1 cellular context compared by ENCODE assay signal in genomic region chr10:72097448-72098300, GRCh38.
TF ChIP-seq lines count a peak whose summit lies in the region.

No MANE protein-coding gene starts in this region.

TF ChIP-seq in K562, 482 proteins besides CTCF, POLR2A, EP300 and RAD21 (continued from another document and continues in another):
- no peak for TF ChIP-seq CLOCK (CRISPR knock-in tag; IDR thresholded peaks at IDR 0.05; ENCODE audit: borderline replicate concordance)
- no peak for TF ChIP-seq ZBTB9 (CRISPR knock-in tag; IDR thresholded peaks at IDR 0.05)
- peak; percentile 83 for TF ChIP-seq HMBOX1 (IDR thresholded peaks at IDR 0.05)
- TF ChIP-seq ZNF3 (CRISPR knock-in tag; IDR thresholded peaks at IDR 0.05), result no peak
- no peak for TF ChIP-seq KLF16 (IDR thresholded peaks at IDR 0.05)
- TF ChIP-seq CHCHD3 (CRISPR knock-in tag; IDR thresholded peaks at IDR 0.05), result no peak
- no peak for TF ChIP-seq KHSRP (IDR thresholded peaks at IDR 0.05)
- TF ChIP-seq MCM7 (IDR thresholded peaks at IDR 0.05), result no peak
- peak; percentile 36 for TF ChIP-seq HDAC3 (IDR thresholded peaks at IDR 0.05; ENCODE audit: borderline replicate concordance, partially characterized antibody)
- TF ChIP-seq HDAC1 (IDR thresholded peaks at IDR 0.05), result 0 out of 4 replicates have a peak, but pooled peaks of 1 of the 2 experiments have one; percentile 38
- no peak for TF ChIP-seq BCOR (IDR thresholded peaks at IDR 0.05)
- peak; percentile 52; the same call in 1 of the 2 replicates for TF ChIP-seq NBN (IDR thresholded peaks at IDR 0.05; ENCODE audit: low read depth)
- no peak for TF ChIP-seq ZFX (CRISPR knock-in tag; IDR thresholded peaks at IDR 0.05)
- no peak for TF ChIP-seq BRF2 (IDR thresholded peaks at IDR 0.05; ENCODE audit: borderline replicate concordance, insufficient read depth, insufficient read length)
- TF ChIP-seq NELFE (IDR thresholded peaks at IDR 0.05; ENCODE audit: insufficient read depth, insufficient read length), result no peak
- no peak for TF ChIP-seq ZHX1 (conservative IDR thresholded peaks at IDR 0.05; ENCODE audit: low read length)
- no peak for TF ChIP-seq THAP7 (CRISPR knock-in tag; IDR thresholded peaks at IDR 0.05)
- no peak for TF ChIP-seq LARP7 (IDR thresholded peaks at IDR 0.05)
- no peak for TF ChIP-seq ZNF134 (CRISPR knock-in tag; conservative IDR thresholded peaks at IDR 0.05)
- no peak for TF ChIP-seq PBX2 (CRISPR knock-in tag; IDR thresholded peaks at IDR 0.05; ENCODE audit: low read depth)
- 0 out of 2 replicates have a peak, but pooled peaks have one; percentile 33 for TF ChIP-seq PBX2 (tag; conservative IDR thresholded peaks at IDR 0.05; ENCODE audit: low read depth)
- no peak for TF ChIP-seq KDM4B (IDR thresholded peaks at IDR 0.05; ENCODE audit: borderline replicate concordance in 2 of 2, low read depth in 1 of 2)
- no peak for TF ChIP-seq BCLAF1 (IDR thresholded peaks at IDR 0.05; ENCODE audit: borderline replicate concordance in 1 of 2, control insufficient read depth in 1 of 2, low read depth in 2 of 2, low read length in 1 of 2)
- TF ChIP-seq GTF2B (IDR thresholded peaks at IDR 0.05; ENCODE audit: extremely low read depth, insufficient read length), result no peak
- TF ChIP-seq ATF7 (IDR thresholded peaks at IDR 0.05), result peak; percentile 74
- TF ChIP-seq E2F3 (CRISPR knock-in tag; IDR thresholded peaks at IDR 0.05), result no peak
- no peak for TF ChIP-seq RBM22 (IDR thresholded peaks at IDR 0.05; ENCODE audit: low read depth, low read length, poor library complexity, severe bottlenecking)
- no peak for TF ChIP-seq ZNF175 (CRISPR knock-in tag; IDR thresholded peaks at IDR 0.05; ENCODE audit: low read depth)
- no peak for TF ChIP-seq ZKSCAN3 (CRISPR knock-in tag; IDR thresholded peaks at IDR 0.05)
- no peak for TF ChIP-seq CREB3 (tag; conservative IDR thresholded peaks at IDR 0.05; ENCODE audit: low read depth)
- no peak for TF ChIP-seq ZNF449 (CRISPR knock-in tag; IDR thresholded peaks at IDR 0.05)
- no peak for TF ChIP-seq PHF21A (IDR thresholded peaks at IDR 0.05; ENCODE audit: borderline replicate concordance, low read depth)
- peak; percentile 32 for TF ChIP-seq CCNT2 (IDR thresholded peaks at IDR 0.05; ENCODE audit: borderline replicate concordance, extremely low read depth, insufficient read length, low read depth, low read length)
- no peak for TF ChIP-seq ZNF274 (IDR thresholded peaks at IDR 0.05; ENCODE audit: borderline replicate concordance, low read depth, low read length)
- TF ChIP-seq CBX1 (IDR thresholded peaks at IDR 0.05; ENCODE audit: low read depth), result no peak
- TF ChIP-seq TCF7L2 (IDR thresholded peaks at IDR 0.05; ENCODE audit: low read depth, low read length), result no peak
- TF ChIP-seq TARDBP (IDR thresholded peaks at IDR 0.05), result no peak; the same call in 1 of the 2 replicates
- TF ChIP-seq ZNF165 (CRISPR knock-in tag; IDR thresholded peaks at IDR 0.05; ENCODE audit: borderline replicate concordance), result no peak
- TF ChIP-seq NCOA6 (IDR thresholded peaks at IDR 0.05), result no peak
- TF ChIP-seq NFATC3 (IDR thresholded peaks at IDR 0.05), result no peak
- TF ChIP-seq PCBP2 (IDR thresholded peaks at IDR 0.05; ENCODE audit: low read depth, low read length, poor library complexity, severe bottlenecking), result no peak
- TF ChIP-seq THRAP3 (IDR thresholded peaks at IDR 0.05; ENCODE audit: borderline replicate concordance), result no peak
- TF ChIP-seq ZFP1 (CRISPR knock-in tag; IDR thresholded peaks at IDR 0.05), result no peak
